In genomic region chr2:71601136-71602114, GRCh38 we compare ENCODE assay signal across 23 cellular contexts.
"Had no signal": no experiment of that assay in that cellular context is flagged by ENCODE, and none has a peak within 500 bp of the region (broad histone marks: within the 10 kb centered on the region; RNA-seq: fewer than 3 reads in every experiment).

No MANE protein-coding gene starts in this region.

- ATAC-seq: activated naive CD8-positive, alpha-beta T cell treated with anti-CD3 and anti-CD28 coated beads, Interleukin-2, amount 50 U/mL, for 24 hours; left lung; mucosa of descending colon; stimulated activated naive B cell treated with anti-CD40 and anti-IgM and Interleukin-4, amounts not matched to agents 10 μg/mL and 1 μg/mL and 100 μg/mL, for 72 hours had no signal

- DNase-seq: activated CD4-positive, alpha-beta T cell treated with anti-CD3 and anti-CD28 coated beads, Interleukin-2, amount 50 U/mL, for 1 hour; activated CD4-positive, CD25-positive, alpha-beta regulatory T cell treated with anti-CD3 and anti-CD28 coated beads, Interleukin-2, amount 50 U/mL, for 72 hours; activated CD8-positive, alpha-beta memory T cell treated with anti-CD3 and anti-CD28 coated beads for 24 hours; activated CD8-positive, alpha-beta memory T cell treated with anti-CD3 and anti-CD28 coated beads, Interleukin-2, amount 50 U/mL, for 48 hours; activated effector memory CD4-positive, alpha-beta T cell treated with Interleukin-2 at 50 U/mL for 16 hours; activated naive CD4-positive, alpha-beta T cell treated with anti-CD3 and anti-CD28 coated beads, Interleukin-2, amount 10 ng/mL, durations not matched to agents 7 days and 5 days; activated naive CD8-positive, alpha-beta T cell treated with anti-CD3 and anti-CD28 coated beads, Interleukin-2, amount 50 U/mL, for 24 hours; activated T-cell treated with anti-CD3 and anti-CD28 coated beads, Interleukin-2, amount 50 U/mL, for 48 hours; anterior cingulate cortex; effector CD8-positive, alpha-beta T cell; hypothalamus; mesenchymal stem cell; mucosa of descending colon; naive B cell; stimulated activated naive B cell treated with anti-CD40 and anti-IgM and Interleukin-4, amounts not matched to agents 10 μg/mL and 1 μg/mL and 100 μg/mL, for 72 hours; SW 1271; T-helper 2 cell had no signal

- H3K36me3 ChIP-seq: ovary had no signal

- H3K4me3 ChIP-seq: left lung, mucosa of descending colon, ovary, tibial artery had no signal

- H3K9me3 ChIP-seq: left lung, mucosa of descending colon, ovary, tibial artery had no signal

- FAIRE-seq: endothelial cell of umbilical vein, urothelium cell line had no signal

- H3K27ac ChIP-seq: left lung, ovary, tibial artery, VCaP had no signal

- H3K27me3 ChIP-seq: left lung, ovary, tibial artery had no signal
